Comparison of ENCODE assay signal across 23 cellular contexts in the genomic region with DNA sequence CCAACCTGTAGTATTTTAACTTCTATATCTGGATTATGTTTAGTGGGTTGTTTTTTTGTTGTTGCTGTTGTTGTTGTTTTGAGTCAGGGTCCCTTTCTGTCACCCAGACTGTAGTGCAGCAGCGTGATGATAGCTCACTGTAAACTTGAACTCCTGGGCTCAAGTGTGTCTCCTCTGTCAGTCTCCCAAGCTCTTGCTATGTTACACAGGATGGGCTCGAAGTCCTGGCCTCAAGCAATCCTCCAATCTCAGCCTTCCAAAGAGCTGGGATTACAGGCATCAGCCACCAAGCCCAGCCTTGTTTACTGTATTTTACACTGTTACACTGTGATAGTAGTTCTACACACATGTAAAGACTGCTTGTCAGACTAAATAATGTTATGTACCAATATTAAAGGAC. TPM values are rescaled to one million over a fixed set of nuclear protein-coding genes. Genes with fewer than 3 reads are reported as not detected.
DNase-seq lines count a peak whose midpoint lies in the region; ATAC-seq and TF ChIP-seq lines count a peak whose summit lies in the region.
"Had no signal": no experiment of that assay in that cellular context is flagged by ENCODE, and none has a peak within 500 bp of the region (broad histone marks: within the 10 kb centered on the region; RNA-seq: fewer than 3 reads in every experiment).

No MANE protein-coding gene starts in this region.

- peaks cover 31% of the 10 kb centered on the region for H3K36me3 Mint-ChIP-seq in activated T-helper 17 cell treated with anti-CD3 and anti-CD28 coated beads, Interleukin-2, amount 50 U/mL, for 72 hours (ENCODE audit: low read depth)
- H3K36me3 Mint-ChIP-seq in nephron progenitor cell (ENCODE audit: low read depth): peaks cover 16% of the 10 kb centered on the region

- no peaks in the 10 kb centered on the region for H3K27me3 ChIP-seq in heart left ventricle
- H3K27me3 ChIP-seq in right atrium auricular region: no peaks in the 10 kb centered on the region
- H3K27me3 ChIP-seq: BLaER1 had no signal

- peaks cover 0 to 26% (median 20%) of the 10 kb centered on the region in 9 donors for H3K36me3 ChIP-seq in heart left ventricle
- H3K36me3 ChIP-seq in right atrium auricular region: peaks cover 17% of the 10 kb centered on the region
- peaks cover 15% of the 10 kb centered on the region; the same call in 1 of the 2 replicates for H3K36me3 ChIP-seq in OCI-LY7 (ENCODE audit: insufficient read depth, low read length)
- H3K36me3 ChIP-seq: HAP-1 had no signal

- H3K27ac ChIP-seq in heart left ventricle (peak overlapping the region in 9 of 12 donors; percentile 6 to 63 (median 51)), right atrium auricular region (peak overlapping the region; percentile 11 to 47), OCI-LY7 (ENCODE audit: low read depth, low read length, poor library complexity, severe bottlenecking) (no peak overlapping the region)
- H3K27ac ChIP-seq: 22Rv1, BLaER1, C4-2B, GM23248 had no signal

- no peak overlapping the region for H3K4me3 ChIP-seq in heart left ventricle
- no peak overlapping the region for H3K4me3 ChIP-seq in right atrium auricular region
- H3K4me3 ChIP-seq in OCI-LY7 (ENCODE audit: low read depth, low read length, poor library complexity, severe bottlenecking): no peak overlapping the region
- H3K4me3 ChIP-seq: BLaER1, GM12878, GM23248, HAP-1 had no signal

- BruUV-seq in OCI-LY7 (replicated peaks; lab: Mats Ljungman, UMichigan): no TSS peak

- TF ChIP-seq POLR2A in heart left ventricle (IDR thresholded peaks at IDR 0.05): no peak

- H3K9me2 ChIP-seq in OCI-LY7 (ENCODE audit: insufficient read depth, low read length): no peaks in the 10 kb centered on the region

- TF ChIP-seq CTCF in heart left ventricle (IDR thresholded peaks at IDR 0.05): no peak
- TF ChIP-seq CTCF in right atrium auricular region (IDR thresholded peaks at IDR 0.05): no peak
- TF ChIP-seq CTCF in nephron progenitor cell (IDR thresholded peaks at IDR 0.05): no peak
- no peak for TF ChIP-seq CTCF in OCI-LY7 (conservative IDR thresholded peaks at IDR 0.05; ENCODE audit: low read length)

- H4K20me1 ChIP-seq in OCI-LY7 (ENCODE audit: insufficient read depth, low read length): no peaks in the 10 kb centered on the region
- H4K20me1 ChIP-seq: BLaER1 had no signal

- no peaks in the 10 kb centered on the region for H3K27me3 Mint-ChIP-seq in activated T-helper 17 cell treated with anti-CD3 and anti-CD28 coated beads, Interleukin-2, amount 50 U/mL, for 72 hours
- peaks cover 10% of the 10 kb centered on the region for H3K27me3 Mint-ChIP-seq in nephron progenitor cell (ENCODE audit: low read depth, poor library complexity)
- H3K27me3 Mint-ChIP-seq: B cell; CD4-positive, CD25-positive, alpha-beta regulatory T cell had no signal

- H3K4me3 Mint-ChIP-seq in activated T-helper 17 cell treated with anti-CD3 and anti-CD28 coated beads, Interleukin-2, amount 50 U/mL, for 72 hours: no peak overlapping the region
- H3K4me3 Mint-ChIP-seq in nephron progenitor cell: no peak overlapping the region
- H3K4me3 Mint-ChIP-seq: B cell; CD4-positive, CD25-positive, alpha-beta regulatory T cell; CD8-positive, alpha-beta T cell; HFFc6 had no signal

- H2AFZ ChIP-seq in OCI-LY7 (ENCODE audit: low read length): no peak overlapping the region
- H2AFZ ChIP-seq: GM23248 had no signal

- CTCF ChIA-PET in OCI-LY7 (lab: Charles Lee; ENCODE audit: unreplicated experiment): no interaction called here

- H3K9me3 ChIP-seq in heart left ventricle (peaks cover 0 to 4% (median 0%) of the 10 kb centered on the region in 12 donors), right atrium auricular region (no peaks in the 10 kb centered on the region), OCI-LY7 (ENCODE audit: low read length) (no peaks in the 10 kb centered on the region)
- H3K9me3 ChIP-seq: Caco-2, HAP-1 had no signal

- H3K4me2 ChIP-seq in OCI-LY7 (ENCODE audit: low read length): no peak overlapping the region

- no peaks in the 10 kb centered on the region for H3K9me3 Mint-ChIP-seq in activated T-helper 17 cell treated with anti-CD3 and anti-CD28 coated beads, Interleukin-2, amount 50 U/mL, for 72 hours
- no peaks in the 10 kb centered on the region for H3K9me3 Mint-ChIP-seq in nephron progenitor cell
- H3K9me3 Mint-ChIP-seq: HFFc6 had no signal

- ATAC-seq in heart left ventricle (peak in 2 of 4 donors; percentile 8 to 19), Right ventricle myocardium inferior (no peak), Right ventricle myocardium superior (ENCODE audit: poor library complexity) (no peak)
- no peak for ATAC-seq in activated T-helper 17 cell treated with anti-CD3 and anti-CD28 coated beads, Interleukin-2, amount 50 U/mL, for 72 hours (replicated peaks)
- ATAC-seq: CD8-positive, alpha-beta T cell; GM12878 had no signal

- intact Hi-C loops in heart left ventricle (cut with DNase I): no loop called here
- intact Hi-C loops in Right ventricle myocardium inferior (cut with DNase I): no loop called here
- intact Hi-C loops in Right ventricle myocardium superior (cut with DNase I): no loop called here
- intact Hi-C loops in OCI-LY7 (cut with micrococcal nuclease; ENCODE audit: unreplicated experiment): no loop called here

- H3K4me1 Mint-ChIP-seq in activated T-helper 17 cell treated with anti-CD3 and anti-CD28 coated beads, Interleukin-2, amount 50 U/mL, for 72 hours: no peaks in the 10 kb centered on the region
- H3K4me1 Mint-ChIP-seq in nephron progenitor cell: no peaks in the 10 kb centered on the region
- H3K4me1 Mint-ChIP-seq: B cell had no signal

- DNase-seq in heart left ventricle: no peak
- DNase-seq in Right ventricle myocardium inferior (ENCODE audit: missing footprints): no peak
- DNase-seq in right atrium auricular region (ENCODE audit: low spot score): no peak
- DNase-seq in Right ventricle myocardium superior: no peak
- DNase-seq in nephron progenitor cell: no peak
- no peak for DNase-seq in OCI-LY7 (ENCODE audit: low spot score)
- DNase-seq in DMS53 (lab: John Stamatoyannopoulos, UW): no peak
- DNase-seq: Caco-2; CD4-positive, CD25-positive, alpha-beta regulatory T cell; CD8-positive, alpha-beta T cell; DMS153; DMS79; EL; GDM1; GM23248; HFFc6 had no signal

- no peaks in the 10 kb centered on the region for H3K79me2 ChIP-seq in OCI-LY7 (ENCODE audit: insufficient read depth, low read depth, low read length)

- POLR2A ChIA-PET in OCI-LY7 (lab: Charles Lee): interaction anchor here (0.6 to 0.9 kb wide), 3 partner anchors 28 to 1383 kb away, joined by 3 read pairs; no protein-coding TSS in a partner anchor

- H3K27ac Mint-ChIP-seq in activated T-helper 17 cell treated with anti-CD3 and anti-CD28 coated beads, Interleukin-2, amount 50 U/mL, for 72 hours: peak overlapping the region; percentile 38
- H3K27ac Mint-ChIP-seq in nephron progenitor cell: peak overlapping the region; percentile 63
- H3K27ac Mint-ChIP-seq: B cell; CD4-positive, CD25-positive, alpha-beta regulatory T cell; CD8-positive, alpha-beta T cell; HFFc6 had no signal

- H3K4me1 ChIP-seq in heart left ventricle (peaks cover 0 to 16% (median 4%) of the 10 kb centered on the region in 12 donors), right atrium auricular region (peaks cover 0 to 8% of the 10 kb centered on the region in 2 donors), OCI-LY7 (ENCODE audit: insufficient read depth, low read length, poor library complexity, severe bottlenecking) (no peaks in the 10 kb centered on the region)
- H3K4me1 ChIP-seq: Caco-2 had no signal

- WGBS in heart left ventricle, 4 donors: 65 to 93% (median 85%) methylated on average over 2 of the region's 2 CpGs

RNA-seq across cellular contexts. Expression of gene STRN, which starts 9.7 kb away (rescaled TPM):
- 100 to 1,000 TPM in 1 of 9 donors, 10 to 100 TPM in 8; 39.6 to 101 (median 62.8) TPM for total RNA-seq in heart left ventricle
- polyA plus RNA-seq in heart left ventricle: 10 to 100 TPM in 1 of 2 donors, 1 to 10 TPM in 1; 9.2 to 39.7 TPM
- 39.8 TPM for total RNA-seq in Right ventricle myocardium inferior
- 10 to 100 TPM; 29.2 to 34.5 TPM for total RNA-seq in right atrium auricular region
- total RNA-seq in Right ventricle myocardium superior: 38.6 TPM
- 10 to 100 TPM; 25.5 to 29.6 TPM for total RNA-seq in activated T-helper 17 cell treated with anti-CD3 and anti-CD28 coated beads, Interleukin-2, amount 50 U/mL, for 72 hours
- total RNA-seq in OCI-LY7 (2014; rRNA removed; shearing (Covaris generic)): 16.0 and 16.1 TPM in 2 replicates
- 32.6 and 33.9 TPM in 2 replicates for total RNA-seq in OCI-LY7 (2022)
